Comparison of ENCODE assay signal across 24 cellular contexts in genomic region chr7:17441557-17441956, GRCh38.
"Had no signal": no experiment of that assay in that cellular context is flagged by ENCODE, and none has a peak within 500 bp of the region (broad histone marks: within the 10 kb centered on the region; RNA-seq: fewer than 3 reads in every experiment).

No MANE protein-coding gene starts in this region.

- H3K4me1 Mint-ChIP-seq: natural killer cell; stimulated activated effector memory CD8-positive, alpha-beta T cell treated with anti-CD3 and anti-CD28 coated beads, Interleukin-12 subunit alpha, Interleukin-12 subunit beta, amount 100 ng/mL, for 72 hours had no signal

- ATAC-seq: effector memory CD8-positive, alpha-beta T cell; left cardiac atrium; lower lobe of right lung; natural killer cell; pancreas; right lobe of liver; stimulated activated effector memory CD8-positive, alpha-beta T cell treated with anti-CD3 and anti-CD28 coated beads, Interleukin-12 subunit alpha, Interleukin-12 subunit beta, amount 100 ng/mL, for 72 hours; stimulated activated naive CD8-positive, alpha-beta T cell treated with anti-CD3 and anti-CD28 coated beads, Interleukin-15, Interleukin-2, amounts not matched to agents 100 U/mL and 50 U/mL, for 24 hours had no signal

- H3K27me3 Mint-ChIP-seq: progenitor cell of endocrine pancreas had no signal

- H3K27ac Mint-ChIP-seq: effector memory CD8-positive, alpha-beta T cell; memory B cell; mesothelial cell of epicardium; natural killer cell; progenitor cell of endocrine pancreas; stimulated activated effector memory CD8-positive, alpha-beta T cell treated with anti-CD3 and anti-CD28 coated beads, Interleukin-12 subunit alpha, Interleukin-12 subunit beta, amount 100 ng/mL, for 72 hours; type B pancreatic cell had no signal

- DNase-seq: effector memory CD8-positive, alpha-beta T cell; esophagus squamous epithelium; foreskin melanocyte; head of caudate nucleus; kidney; left cardiac atrium; left ventricle myocardium inferior; lower lobe of right lung; natural killer cell; pancreas; retina; right lobe of liver; stimulated activated CD4-positive, alpha-beta T cell treated with anti-CD3 and anti-CD28 coated beads, Interleukin-4, amount 100 ng/mL, for 1 hour; stimulated activated CD8-positive, alpha-beta memory T cell treated with anti-CD3 and anti-CD28 coated beads, Interleukin-4, amount 100 ng/mL, for 48 hours; stimulated activated naive CD8-positive, alpha-beta T cell treated with anti-CD3 and anti-CD28 coated beads, Interleukin-15, Interleukin-2, amounts not matched to agents 100 U/mL and 50 U/mL, for 24 hours; thyroid gland had no signal

- H3K36me3 Mint-ChIP-seq: natural killer cell; stimulated activated effector memory CD8-positive, alpha-beta T cell treated with anti-CD3 and anti-CD28 coated beads, Interleukin-12 subunit alpha, Interleukin-12 subunit beta, amount 100 ng/mL, for 72 hours; type B pancreatic cell had no signal

- H3K4me3 Mint-ChIP-seq: effector memory CD8-positive, alpha-beta T cell; memory B cell; mesothelial cell of epicardium; natural killer cell; neural crest cell; stimulated activated effector memory CD8-positive, alpha-beta T cell treated with anti-CD3 and anti-CD28 coated beads, Interleukin-12 subunit alpha, Interleukin-12 subunit beta, amount 100 ng/mL, for 72 hours; type B pancreatic cell had no signal

- H3K4me3 ChIP-seq: esophagus squamous epithelium, hepatocyte, left ventricle myocardium inferior, lower lobe of right lung, pancreas, right lobe of liver, suprapubic skin, thyroid gland had no signal
